In genomic region chr10:100847440-100847839, GRCh38 we compare ENCODE assay signal across 11 cellular contexts.
DNase-seq lines count a peak whose midpoint lies in the region; ATAC-seq, FAIRE-seq and TF ChIP-seq lines count a peak whose summit lies in the region.
"Had no signal": no experiment of that assay in that cellular context is flagged by ENCODE, and none has a peak within 500 bp of the region (broad histone marks: within the 10 kb centered on the region; RNA-seq: fewer than 3 reads in every experiment).

No MANE protein-coding gene starts in this region.

- no peak for ATAC-seq in HG03354 (IDR thresholded peaks at IDR 0.05; ENCODE audit: poor library complexity, severe bottlenecking, unreplicated experiment)

- DNase-seq in GM12892 (ENCODE audit: insufficient read length): no peak
- peak; percentile 58 for DNase-seq in NCI-H226
- DNase-seq in amniotic epithelial cell (ENCODE audit: low read depth): peak; percentile 9
- peak; percentile 78 for DNase-seq in stimulated activated CD4-positive, alpha-beta T cell treated with anti-CD3 and anti-CD28 coated beads, Interleukin-4, amount 100 ng/mL, for 24 hours
- no peak for DNase-seq in SKM-1 (lab: John Stamatoyannopoulos, UW; ENCODE audit: unreplicated experiment)
- no peak for DNase-seq in GM19238 (ENCODE audit: insufficient read length, low spot score)
- DNase-seq: DMS 273 treated with DMSO at 0.1 percent for 48 hours, left ventricle myocardium inferior, SHP77 treated with DMSO at 0.1 percent for 48 hours had no signal

- no peak for TF ChIP-seq POLR2A in GM12892 (IDR thresholded peaks at IDR 0.05; ENCODE audit: low read depth, low read length)

- FAIRE-seq in GM12892 (lab: Jason Lieb, UNC): peak; percentile 67
- FAIRE-seq: GM18507 had no signal

Comparison
In these comparisons a context has a peak if more than half of its experiments do, and no peak if none do; other contexts are left out.
1. DNase-seq: peak in NCI-H226 (single experiment), amniotic epithelial cell (single experiment) and stimulated activated CD4-positive, alpha-beta T cell treated with anti-CD3 and anti-CD28 coated beads, Interleukin-4, amount 100 ng/mL, for 24 hours (single experiment); none in GM12892 (single experiment), SKM-1 (single experiment) and GM19238 (single experiment).